Comparison of ENCODE assay signal across 10 cellular contexts in the genomic region with DNA sequence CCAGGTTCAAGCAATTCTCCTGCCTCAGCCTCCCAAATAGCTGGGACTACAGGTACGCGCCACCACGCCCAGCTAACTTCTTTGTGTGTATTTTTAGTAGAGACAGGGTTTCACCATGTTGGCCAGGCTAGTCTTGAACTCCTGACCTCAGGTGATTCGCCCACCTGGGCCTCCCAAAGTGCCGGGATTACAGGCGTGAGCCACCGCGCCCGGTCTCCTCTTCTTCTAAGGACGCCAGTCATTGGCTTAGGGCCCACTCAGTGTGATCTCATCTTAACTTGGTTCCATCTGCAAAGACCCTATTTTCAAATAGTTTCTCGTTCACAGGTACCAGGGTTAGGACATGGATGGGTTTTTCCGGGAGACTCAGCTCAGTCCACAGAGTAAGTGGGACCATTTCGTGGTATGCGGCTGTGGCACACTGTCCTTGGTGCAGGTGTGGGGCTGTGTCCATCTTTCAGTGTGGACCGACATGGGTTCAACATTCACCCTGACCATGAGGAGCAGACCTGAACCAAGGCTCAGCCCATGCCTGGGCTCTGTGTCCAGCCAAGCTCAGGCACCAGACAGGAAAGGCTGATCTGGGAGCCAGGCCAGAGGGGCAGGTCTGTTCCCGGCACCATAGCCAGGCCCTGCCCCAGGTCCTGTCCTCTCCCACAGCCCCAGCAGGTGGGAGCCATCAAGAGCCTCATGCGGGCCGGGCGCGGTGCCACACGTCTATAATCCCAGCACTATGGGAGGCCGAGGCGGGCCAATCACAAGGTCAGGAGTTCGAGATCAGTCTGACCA. TPM values are rescaled to one million over a fixed set of nuclear protein-coding genes. Genes with fewer than 3 reads are reported as not detected.
DNase-seq lines count a peak whose midpoint lies in the region; ATAC-seq and TF ChIP-seq lines count a peak whose summit lies in the region.
"Had no signal": no experiment of that assay in that cellular context is flagged by ENCODE, and none has a peak within 500 bp of the region (broad histone marks: within the 10 kb centered on the region; RNA-seq: fewer than 3 reads in every experiment).

No MANE protein-coding gene starts in this region.

- H3K9me3 ChIP-seq in CD8-positive, alpha-beta T cell (ENCODE audit: low read length) = no peaks in the 10 kb centered on the region
- H3K9me3 ChIP-seq in Panc1 (ENCODE audit: control insufficient read depth, insufficient read depth, low read depth, low read length) = no peaks in the 10 kb centered on the region
- H3K9me3 ChIP-seq in trophoblast cell (ENCODE audit: insufficient read depth, low read depth, low read length) = no peaks in the 10 kb centered on the region

- no peak overlapping the region for H3K4me3 Mint-ChIP-seq in CD8-positive, alpha-beta T cell

- H2AK5ac ChIP-seq in trophoblast cell (ENCODE audit: low read length) = peak overlapping the region; percentile 12

- no peak overlapping the region for H2BK5ac ChIP-seq in trophoblast cell (ENCODE audit: low read depth, low read length, poor library complexity)

- H3K4me1 Mint-ChIP-seq in CD8-positive, alpha-beta T cell (ENCODE audit: low read depth) = peaks cover 54% of the 10 kb centered on the region

- intact Hi-C loops in CD8-positive, alpha-beta T cell (cut with DNase I, micrococcal nuclease) = no loop called here
- intact Hi-C loops in Panc1 (cut with micrococcal nuclease; ENCODE audit: unreplicated experiment) = no loop called here

- peaks cover 71% of the 10 kb centered on the region for H3K4me1 ChIP-seq in CD8-positive, alpha-beta T cell (ENCODE audit: insufficient read depth, low read length)
- H3K4me1 ChIP-seq in Panc1 (ENCODE audit: control insufficient read depth, insufficient read depth, low read length) = peaks cover 50% of the 10 kb centered on the region
- peaks cover 19 to 26% of the 10 kb centered on the region in 2 experiments for H3K4me1 ChIP-seq in trophoblast cell (ENCODE audit: control insufficient read depth in 1 of 2, insufficient read depth in 2 of 2, low read length in 2 of 2)

- no peak overlapping the region for H3K9ac ChIP-seq in trophoblast cell (ENCODE audit: low read length)

- no peaks in the 10 kb centered on the region for H3K9me3 Mint-ChIP-seq in CD8-positive, alpha-beta T cell

- ATAC-seq in CD8-positive, alpha-beta T cell = no peak
- ATAC-seq in Panc1 = no peak
- no peak for ATAC-seq in GM18873 (IDR thresholded peaks at IDR 0.05; ENCODE audit: low FRiP score, unreplicated experiment)
- no peak for ATAC-seq in GM21529 (IDR thresholded peaks at IDR 0.05; ENCODE audit: unreplicated experiment)

- H3K27me3 Mint-ChIP-seq in CD8-positive, alpha-beta T cell (ENCODE audit: low read depth) = no peaks in the 10 kb centered on the region

- H3K27me3 ChIP-seq in CD8-positive, alpha-beta T cell (ENCODE audit: insufficient read depth, low read length) = no peaks in the 10 kb centered on the region
- no peaks in the 10 kb centered on the region for H3K27me3 ChIP-seq in Panc1 (ENCODE audit: control insufficient read depth, insufficient read depth, low read length)
- H3K27me3 ChIP-seq in trophoblast cell (ENCODE audit: insufficient read depth, low read length) = no peaks in the 10 kb centered on the region

- H3K4me3 ChIP-seq in CD8-positive, alpha-beta T cell (ENCODE audit: low read depth, low read length) = no peak overlapping the region
- H3K4me3 ChIP-seq in Panc1 (ENCODE audit: low read depth in 2 of 2, low read length in 2 of 2) = no peak overlapping the region
- H3K4me3 ChIP-seq in fibroblast of the aortic adventitia (ENCODE audit: low read depth, low read length) = no peak overlapping the region
- H3K4me3 ChIP-seq in trophoblast cell (ENCODE audit: low read depth, low read length) = no peak overlapping the region
- H3K4me3 ChIP-seq: PC-9 had no signal

- H3K36me3 ChIP-seq in CD8-positive, alpha-beta T cell (ENCODE audit: insufficient read depth, low read length) = no peaks in the 10 kb centered on the region
- H3K36me3 ChIP-seq in Panc1 (ENCODE audit: control insufficient read depth, insufficient read depth, low read length) (peaks cover 6% of the 10 kb centered on the region; the same call in 1 of the 2 replicates), trophoblast cell (ENCODE audit: control insufficient read depth in 1 of 2, insufficient read depth in 2 of 2, low read length in 2 of 2) (peaks cover 4 to 6% of the 10 kb centered on the region in 2 experiments)

- WGBS in trophoblast cell (ENCODE audit: extremely low coverage, insufficient coverage, insufficient read length) = no CpG with 5 or more reads among the region's 24 CpGs

- H3K27ac ChIP-seq in CD8-positive, alpha-beta T cell (ENCODE audit: low read depth, low read length) = no peak overlapping the region
- H3K27ac ChIP-seq in Panc1 (ENCODE audit: low read length) (peak overlapping the region; percentile 77; the same call in 1 of the 2 replicates), trophoblast cell (ENCODE audit: low read depth, low read length) (no peak overlapping the region)
- H3K27ac ChIP-seq: PC-9 had no signal

- H3K4me2 ChIP-seq in trophoblast cell (ENCODE audit: low read length) = no peak overlapping the region
- H3K4me2 ChIP-seq: PC-9 had no signal

- no peak overlapping the region for H3K23ac ChIP-seq in trophoblast cell (ENCODE audit: low read length)

- H3K79me1 ChIP-seq in trophoblast cell (ENCODE audit: low read length) = peaks cover 22% of the 10 kb centered on the region

- peaks cover 17% of the 10 kb centered on the region for H3K79me2 ChIP-seq in trophoblast cell (ENCODE audit: control insufficient read depth, insufficient read depth, low read length, poor library complexity)

- no peak overlapping the region for H3K4ac ChIP-seq in trophoblast cell (ENCODE audit: low read depth, low read length)

- in situ Hi-C loops in Panc1 (cut with HindIII; ENCODE audit: low pct_unique_long_range_greater_than_20kb, low sequenced_read_pairs) = no loop called here

- H2AFZ ChIP-seq in trophoblast cell (ENCODE audit: insufficient read depth, low read length, poor library complexity) = no peak overlapping the region
- H2AFZ ChIP-seq: PC-9 had no signal

- CTCF ChIA-PET in CD8-positive, alpha-beta T cell (lab: Charles Lee) = interaction anchor here (0.7 to 3.8 kb wide), 3 partner anchors 15 to 51 kb away, joined by 4 to 21 read pairs (median 4); no protein-coding TSS in a partner anchor
- CTCF ChIA-PET in Panc1 (lab: Charles Lee) = interaction anchor here (0.5 kb wide), 1 partner anchor 185 kb away, joined by 8 read pairs; no protein-coding TSS in a partner anchor

- no peak overlapping the region for H2BK120ac ChIP-seq in trophoblast cell (ENCODE audit: insufficient read depth, low read length, poor library complexity)

- H2BK12ac ChIP-seq in trophoblast cell (ENCODE audit: low read length) = peak overlapping the region; percentile 50

- H3K27ac Mint-ChIP-seq in CD8-positive, alpha-beta T cell = peak overlapping the region; percentile 72

- no peak overlapping the region for H3K14ac ChIP-seq in trophoblast cell (ENCODE audit: low read length)

- H4K8ac ChIP-seq in trophoblast cell (ENCODE audit: low read depth, low read length) = no peak overlapping the region

- TF ChIP-seq CTCF in CD8-positive, alpha-beta T cell (IDR thresholded peaks at IDR 0.05) = no peak
- TF ChIP-seq CTCF in Panc1 (IDR thresholded peaks at IDR 0.05) (no peak), fibroblast of the aortic adventitia (IDR thresholded peaks at IDR 0.05; ENCODE audit: insufficient read depth, low read length) (no peak)

- H4K91ac ChIP-seq in trophoblast cell (ENCODE audit: low read depth, low read length) = no peak overlapping the region

- POLR2A ChIA-PET in CD8-positive, alpha-beta T cell (lab: Charles Lee) = interaction anchor here (2.6 kb wide), 1 partner anchor 29 kb away, joined by 10 read pairs; no protein-coding TSS in a partner anchor
- POLR2A ChIA-PET in Panc1 (lab: Charles Lee) = interaction anchor here (0.5 to 0.6 kb wide), 2 partner anchors 13 to 221 kb away, joined by 5 to 9 read pairs; no protein-coding TSS in a partner anchor

- no peak for DNase-seq in CD8-positive, alpha-beta T cell
- DNase-seq in Panc1 (ENCODE audit: low read depth, low spot score) (no peak), fibroblast of the aortic adventitia (ENCODE audit: low read depth) (peak; percentile 74), trophoblast cell (no peak), NCI-H1930 (lab: John Stamatoyannopoulos, UW) (no peak), EL (no peak)
- DNase-seq: DND-41 had no signal

- peaks cover 7% of the 10 kb centered on the region for H3K36me3 Mint-ChIP-seq in CD8-positive, alpha-beta T cell

- no peak overlapping the region for H3K18ac ChIP-seq in trophoblast cell (ENCODE audit: low read length)

- H4K12ac ChIP-seq in trophoblast cell (ENCODE audit: low read depth, low read length) = no peak overlapping the region

- no TSS peak for BruUV-seq in Panc1 (replicated peaks; lab: Mats Ljungman, UMichigan)

RNA-seq across cellular contexts. Expression of gene MKNK2, which starts 2.8 kb away (rescaled TPM):
- total RNA-seq in CD8-positive, alpha-beta T cell = 100 to 1,000 TPM; 453 to 455 TPM
- total RNA-seq in Panc1 (2021; ENCODE audit: unreplicated experiment) = 240 TPM
- polyA plus RNA-seq in Panc1 (2012; ENCODE audit: insufficient read length) = 278 TPM
- 75.8 and 84.3 TPM in 2 replicates for total RNA-seq in fibroblast of the aortic adventitia (ENCODE audit: low replicate concordance)
- 339 and 368 TPM in 2 replicates for polyA plus RNA-seq in trophoblast cell (2013)

RNA-seq across cellular contexts. Expression of gene BTBD2, which starts 38.3 kb away (rescaled TPM):
- total RNA-seq in CD8-positive, alpha-beta T cell = 10 to 100 TPM; 34.5 to 35.5 TPM
- 59.6 TPM for total RNA-seq in Panc1 (2021; ENCODE audit: unreplicated experiment)
- 178 TPM for polyA plus RNA-seq in Panc1 (2012; ENCODE audit: insufficient read length)
- total RNA-seq in fibroblast of the aortic adventitia (ENCODE audit: low replicate concordance) = 15.5 and 59.3 TPM in 2 replicates
- 43.8 and 44.5 TPM in 2 replicates for polyA plus RNA-seq in trophoblast cell (2013)

RNA-seq across cellular contexts. Expression of gene MOB3A, which starts 42.3 kb away (rescaled TPM):
- 10 to 100 TPM; 76.7 to 80.0 TPM for total RNA-seq in CD8-positive, alpha-beta T cell
- total RNA-seq in Panc1 (2021; ENCODE audit: unreplicated experiment) = 36.3 TPM
- polyA plus RNA-seq in Panc1 (2012; ENCODE audit: insufficient read length) = 21.0 TPM
- 7.4 and 40.4 TPM in 2 replicates for total RNA-seq in fibroblast of the aortic adventitia (ENCODE audit: low replicate concordance)
- polyA plus RNA-seq in trophoblast cell (2013) = 34.5 and 34.8 TPM in 2 replicates

RNA-seq across cellular contexts. Expression of gene IZUMO4, which starts 42.9 kb away (rescaled TPM):
- 10 to 100 TPM; 11.9 to 15.3 TPM for total RNA-seq in CD8-positive, alpha-beta T cell
- 5.4 TPM for total RNA-seq in Panc1 (2021; ENCODE audit: unreplicated experiment)
- polyA plus RNA-seq in Panc1 (2012; ENCODE audit: insufficient read length) = 4.7 TPM
- 0.16 and 1.4 TPM in 2 replicates for total RNA-seq in fibroblast of the aortic adventitia (ENCODE audit: low replicate concordance)
- 1.2 and 1.5 TPM in 2 replicates for polyA plus RNA-seq in trophoblast cell (2013)
